ENCODE assay signal across 20 cellular contexts in genomic region chrX:38583185-38583584, GRCh38. TPM values are rescaled to one million over a fixed set of nuclear protein-coding genes. Genes with fewer than 3 reads are reported as not detected.
"Had no signal": no experiment of that assay in that cellular context is flagged by ENCODE, and none has a peak within 500 bp of the region (broad histone marks: within the 10 kb centered on the region; RNA-seq: fewer than 3 reads in every experiment).

No MANE protein-coding gene starts in this region.

- H3K4me3 ChIP-seq: MG63, SJSA1, SK-N-MC had no signal

- H3K4me1 ChIP-seq: SJSA1 had no signal

- H3K27me3 ChIP-seq: MG63, SJSA1 had no signal

- H3K27ac ChIP-seq: SJSA1, SK-N-MC had no signal

- H3K9me3 ChIP-seq: MG63, SJSA1 had no signal

- H3K36me3 ChIP-seq: MG63, SJSA1 had no signal

- DNase-seq: KBM-7, MG63, NCI-H1092, NCI-H1105 treated with DMSO at 0.1 percent for 48 hours, NCI-H1417 treated with DMSO at 0.1 percent for 48 hours, NCI-H146, NCI-H1694 treated with DMSO at 0.1 percent for 48 hours, NCI-H1930, NCI-H2081, NCI-H2107, NCI-H2227 treated with DMSO at 0.1 percent for 48 hours, NCI-H524, NCI-H526 treated with DMSO at 0.1 percent for 48 hours, NCI-H748 treated with DMSO at 0.1 percent for 48 hours, Right ventricle myocardium superior, RPMI8226, SIG-M5 had no signal

RNA-seq across cellular contexts. Expression of gene TSPAN7, which starts 21.8 kb away (rescaled TPM):
- total RNA-seq: HT-29 had no signal
